In genomic region chr2:139317259-139317658, GRCh38 we compare ENCODE assay signal across 21 cellular contexts.
"Had no signal": no experiment of that assay in that cellular context is flagged by ENCODE, and none has a peak within 500 bp of the region (broad histone marks: within the 10 kb centered on the region; RNA-seq: fewer than 3 reads in every experiment).

No MANE protein-coding gene starts in this region.

- H3K36me3 Mint-ChIP-seq: memory B cell; naive thymus-derived CD4-positive, alpha-beta T cell; natural killer cell had no signal

- H2AFZ ChIP-seq: hepatocyte had no signal

- H3K4me1 ChIP-seq: esophagus muscularis mucosa, foreskin keratinocyte, gastroesophageal sphincter, heart left ventricle, left lung had no signal

- H3K4me1 Mint-ChIP-seq: memory B cell; naive thymus-derived CD4-positive, alpha-beta T cell; natural killer cell had no signal

- H3K27me3 Mint-ChIP-seq: memory B cell; naive thymus-derived CD4-positive, alpha-beta T cell had no signal

- H3K79me2 ChIP-seq: hepatocyte had no signal

- H3K27ac ChIP-seq: coronary artery, dorsolateral prefrontal cortex, esophagus muscularis mucosa, foreskin keratinocyte, gastroesophageal sphincter, heart left ventricle, hepatocyte, left lung had no signal

- H3K4me3 ChIP-seq: coronary artery, dorsolateral prefrontal cortex, esophagus muscularis mucosa, gastroesophageal sphincter, heart left ventricle, hepatocyte, left lung, lung had no signal

- DNase-seq: dermis blood vessel endothelial cell; dorsolateral prefrontal cortex; effector CD4-positive, alpha-beta T cell; effector memory CD4-positive, alpha-beta T cell; foreskin keratinocyte; heart left ventricle; hypothalamus; left cardiac atrium; left lung; left ventricle myocardium superior; mammary epithelial cell; mesendoderm; midbrain; naive thymus-derived CD4-positive, alpha-beta T cell; natural killer cell had no signal

- H3K4me2 ChIP-seq: hepatocyte had no signal

- H3K4me3 Mint-ChIP-seq: memory B cell; naive thymus-derived CD4-positive, alpha-beta T cell; natural killer cell had no signal

- H3K36me3 ChIP-seq: esophagus muscularis mucosa, gastroesophageal sphincter, heart left ventricle, left lung had no signal

- H3K27me3 ChIP-seq: dorsolateral prefrontal cortex, esophagus muscularis mucosa, foreskin keratinocyte, gastroesophageal sphincter, heart left ventricle, hepatocyte, left lung had no signal

- ATAC-seq: foreskin keratinocyte; gastroesophageal sphincter; heart left ventricle; left cardiac atrium; left lung; left ventricle myocardium superior; naive thymus-derived CD4-positive, alpha-beta T cell; natural killer cell had no signal

- H3K27ac Mint-ChIP-seq: memory B cell; naive thymus-derived CD4-positive, alpha-beta T cell; natural killer cell had no signal

- H3K9me3 ChIP-seq: esophagus muscularis mucosa, gastroesophageal sphincter, heart left ventricle, left lung had no signal
